12 cellular contexts compared by ENCODE assay signal in the genomic region with DNA sequence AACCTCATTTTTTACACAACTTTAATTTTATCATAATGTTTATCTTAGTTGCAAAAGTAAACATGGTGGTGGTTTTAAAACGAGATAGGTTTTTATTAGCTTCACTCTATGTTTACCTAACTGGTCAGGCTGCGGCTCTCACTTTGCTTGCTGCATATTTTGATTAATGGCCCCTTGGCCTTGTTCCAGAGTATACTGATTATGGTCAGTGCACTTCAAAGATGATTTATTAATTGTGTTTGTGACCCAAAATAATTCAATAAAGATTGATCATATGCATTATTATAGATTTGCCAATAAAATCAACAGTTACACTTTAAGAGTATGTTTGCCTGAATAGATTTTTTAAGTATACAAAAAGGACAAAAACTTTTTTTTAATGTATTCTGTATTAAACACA.
DNase-seq lines count a peak whose midpoint lies in the region; ATAC-seq and TF ChIP-seq lines count a peak whose summit lies in the region.
"Had no signal": no experiment of that assay in that cellular context is flagged by ENCODE, and none has a peak within 500 bp of the region (broad histone marks: within the 10 kb centered on the region; RNA-seq: fewer than 3 reads in every experiment).

No MANE protein-coding gene starts in this region.

- no peaks in the 10 kb centered on the region for H3K27me3 Mint-ChIP-seq in HFFc6 (ENCODE audit: insufficient read depth)
- H3K27me3 Mint-ChIP-seq in activated naive CD8-positive, alpha-beta T cell treated with anti-CD3 and anti-CD28 coated beads, Interleukin-2, amount 50 U/mL, for 24 hours = no peaks in the 10 kb centered on the region

- H3K27me3 ChIP-seq in body of pancreas (no peaks in the 10 kb centered on the region), prostate gland (replicated peaks; ENCODE audit: insufficient read depth) (no peaks in the 10 kb centered on the region), Peyer's patch (no peaks in the 10 kb centered on the region)
- H3K27me3 ChIP-seq: upper lobe of left lung had no signal

- no peaks in the 10 kb centered on the region for H3K9me3 ChIP-seq in body of pancreas
- no peaks in the 10 kb centered on the region for H3K9me3 ChIP-seq in prostate gland
- H3K9me3 ChIP-seq in Peyer's patch = no peaks in the 10 kb centered on the region
- H3K9me3 ChIP-seq: upper lobe of left lung had no signal

- no peaks in the 10 kb centered on the region for H3K36me3 ChIP-seq in body of pancreas (replicated peaks in 1 of 2; ENCODE audit: insufficient read depth in 1 of 2, low read depth in 2 of 2)
- no peaks in the 10 kb centered on the region for H3K36me3 ChIP-seq in prostate gland
- H3K36me3 ChIP-seq in Peyer's patch = no peaks in the 10 kb centered on the region
- H3K36me3 ChIP-seq: upper lobe of left lung had no signal

- TF ChIP-seq CTCF in HFFc6 (IDR thresholded peaks at IDR 0.05) (no peak), body of pancreas (IDR thresholded peaks at IDR 0.05) (no peak), prostate gland (IDR thresholded peaks at IDR 0.05) (no peak), Peyer's patch (IDR thresholded peaks at IDR 0.05) (no peak)

- intact Hi-C loops in body of pancreas (cut with DNase I) = no loop called here
- intact Hi-C loops in prostate gland (cut with DNase I) = no loop called here
- intact Hi-C loops in Right ventricle myocardium superior (cut with DNase I) = no loop called here

- H3K27ac Mint-ChIP-seq in HFFc6 = no peak overlapping the region
- no peak overlapping the region for H3K27ac Mint-ChIP-seq in activated naive CD8-positive, alpha-beta T cell treated with anti-CD3 and anti-CD28 coated beads, Interleukin-2, amount 50 U/mL, for 24 hours
- H3K27ac Mint-ChIP-seq: endodermal cell had no signal

- no peak overlapping the region for H3K4me3 Mint-ChIP-seq in HFFc6
- no peak overlapping the region for H3K4me3 Mint-ChIP-seq in activated naive CD8-positive, alpha-beta T cell treated with anti-CD3 and anti-CD28 coated beads, Interleukin-2, amount 50 U/mL, for 24 hours
- H3K4me3 Mint-ChIP-seq: endodermal cell had no signal

- TF ChIP-seq POLR2A in body of pancreas (IDR thresholded peaks at IDR 0.05) (no peak), prostate gland (IDR thresholded peaks at IDR 0.05) (no peak), Peyer's patch (IDR thresholded peaks at IDR 0.05) (no peak)

- ATAC-seq in body of pancreas (peak; percentile 66), Right ventricle myocardium superior (ENCODE audit: poor library complexity) (no peak)
- no peak for ATAC-seq in activated naive CD8-positive, alpha-beta T cell treated with anti-CD3 and anti-CD28 coated beads, Interleukin-2, amount 50 U/mL, for 24 hours
- ATAC-seq: sciatic nerve had no signal

- DNase-seq in HFFc6 = peak; percentile 2
- peak; percentile 31 for DNase-seq in NCI-H2196 treated with DMSO at 0.1 percent for 48 hours (lab: John Stamatoyannopoulos, UW; ENCODE audit: unreplicated experiment)
- DNase-seq in body of pancreas = peak; percentile 38 to 66 (median 57)
- DNase-seq in prostate gland (ENCODE audit: low spot score) = peak; percentile 58
- no peak for DNase-seq in activated naive CD8-positive, alpha-beta T cell treated with anti-CD3 and anti-CD28 coated beads, Interleukin-2, amount 50 U/mL, for 24 hours
- no peak for DNase-seq in Right ventricle myocardium superior
- no peak for DNase-seq in Peyer's patch
- DNase-seq: endodermal cell, NCI-H524, T-helper 1 cell, upper lobe of left lung had no signal

- WGBS in body of pancreas, 2 donors = 16 to 17% methylated on average over 2 of the region's 2 CpGs
- 13% methylated on average over 2 of the region's 2 CpGs for WGBS in prostate gland

- H3K4me1 ChIP-seq in body of pancreas (peaks cover 12% of the 10 kb centered on the region), prostate gland (replicated peaks) (no peaks in the 10 kb centered on the region), Peyer's patch (no peaks in the 10 kb centered on the region)
- H3K4me1 ChIP-seq: upper lobe of left lung had no signal

- H3K36me3 Mint-ChIP-seq in HFFc6 (ENCODE audit: low read depth) = no peaks in the 10 kb centered on the region
- H3K36me3 Mint-ChIP-seq in activated naive CD8-positive, alpha-beta T cell treated with anti-CD3 and anti-CD28 coated beads, Interleukin-2, amount 50 U/mL, for 24 hours (ENCODE audit: low read depth) = peaks cover 2% of the 10 kb centered on the region

- H3K4me3 ChIP-seq in body of pancreas = no peak overlapping the region
- H3K4me3 ChIP-seq in prostate gland = no peak overlapping the region
- H3K4me3 ChIP-seq in Peyer's patch = no peak overlapping the region
- H3K4me3 ChIP-seq: upper lobe of left lung had no signal

- H3K27ac ChIP-seq in body of pancreas = no peak overlapping the region
- no peak overlapping the region for H3K27ac ChIP-seq in prostate gland
- H3K27ac ChIP-seq in Peyer's patch = no peak overlapping the region
- H3K27ac ChIP-seq: upper lobe of left lung had no signal

- no peaks in the 10 kb centered on the region for H3K4me1 Mint-ChIP-seq in HFFc6 (ENCODE audit: low read depth)
- H3K4me1 Mint-ChIP-seq in activated naive CD8-positive, alpha-beta T cell treated with anti-CD3 and anti-CD28 coated beads, Interleukin-2, amount 50 U/mL, for 24 hours = no peaks in the 10 kb centered on the region
- H3K4me1 Mint-ChIP-seq: endodermal cell had no signal

- H3K9me3 Mint-ChIP-seq in HFFc6 = no peaks in the 10 kb centered on the region
- no peaks in the 10 kb centered on the region for H3K9me3 Mint-ChIP-seq in activated naive CD8-positive, alpha-beta T cell treated with anti-CD3 and anti-CD28 coated beads, Interleukin-2, amount 50 U/mL, for 24 hours
- H3K9me3 Mint-ChIP-seq: endodermal cell had no signal

Comparison
In these comparisons a context has a peak if more than half of its experiments do, and no peak if none do; other contexts are left out.
1. DNase-seq: peak in HFFc6 (single experiment), NCI-H2196 treated with DMSO at 0.1 percent for 48 hours (single experiment), body of pancreas (4 of 4) and prostate gland (single experiment); none in activated naive CD8-positive, alpha-beta T cell treated with anti-CD3 and anti-CD28 coated beads, Interleukin-2, amount 50 U/mL, for 24 hours (single experiment), Right ventricle myocardium superior (single experiment) and Peyer's patch (0 of 3).